Comparison of ENCODE assay signal across 16 cellular contexts in the genomic region with DNA sequence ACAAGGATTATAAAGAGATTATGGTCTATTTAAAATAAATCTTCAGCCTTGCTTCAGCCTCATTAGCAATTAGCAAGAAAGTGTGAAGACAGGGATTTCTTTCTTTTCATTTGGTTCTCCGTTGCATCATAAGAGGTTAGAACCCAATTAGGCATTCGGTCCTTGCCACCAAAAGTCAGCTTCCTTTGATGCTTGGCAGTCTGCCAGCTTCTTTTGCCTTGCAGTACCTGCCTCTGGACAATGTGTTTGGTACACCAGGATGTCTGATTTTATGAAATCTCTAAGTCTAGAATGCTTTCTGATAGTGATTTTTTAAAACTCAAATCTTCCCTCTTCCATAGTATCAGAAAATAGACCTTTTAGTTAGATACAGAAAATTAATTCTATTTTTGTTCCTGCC. TPM values are rescaled to one million over a fixed set of nuclear protein-coding genes. Genes with fewer than 3 reads are reported as not detected.
DNase-seq lines count a peak whose midpoint lies in the region; TF ChIP-seq lines count a peak whose summit lies in the region.
"Had no signal": no experiment of that assay in that cellular context is flagged by ENCODE, and none has a peak within 500 bp of the region (broad histone marks: within the 10 kb centered on the region; RNA-seq: fewer than 3 reads in every experiment).

No MANE protein-coding gene starts in this region.

- no peaks in the 10 kb centered on the region for H3K9me3 ChIP-seq in PC-9 (ENCODE audit: insufficient read depth, low read depth)
- H3K9me3 ChIP-seq: left ventricle myocardium inferior, transverse colon had no signal

- no peaks in the 10 kb centered on the region for H3K9me3 Mint-ChIP-seq in brain
- H3K9me3 Mint-ChIP-seq: activated T-helper 17 cell treated with anti-CD3 and anti-CD28 coated beads, Interleukin-2, amount 50 U/mL, for 72 hours had no signal

- in situ Hi-C loops in G401 (cut with HindIII; ENCODE audit: low sequenced_read_pairs) = no loop called here

- TF ChIP-seq CTCF in brain (conservative IDR thresholded peaks at IDR 0.05) = no peak
- no peak for TF ChIP-seq CTCF in PC-9 (conservative IDR thresholded peaks at IDR 0.05)

- H3K9me2 ChIP-seq in PC-9 (ENCODE audit: insufficient read depth) = no peaks in the 10 kb centered on the region

- H4K20me1 ChIP-seq in PC-9 (ENCODE audit: insufficient read depth) = no peaks in the 10 kb centered on the region; the same call in 1 of the 2 replicates

- no peaks in the 10 kb centered on the region for H3F3A ChIP-seq in PC-9 (ENCODE audit: insufficient read depth, low read depth)

- H3K4me3 Mint-ChIP-seq in brain = peak overlapping the region in 3 of 5 experiments; percentile 41 to 71 (median 65)
- H3K4me3 Mint-ChIP-seq: activated T-helper 17 cell treated with anti-CD3 and anti-CD28 coated beads, Interleukin-2, amount 50 U/mL, for 72 hours had no signal

- POLR2A ChIA-PET in PC-9 (lab: Charles Lee; ENCODE audit: unreplicated experiment) = no interaction called here

- H3K27me3 ChIP-seq in PC-9 (ENCODE audit: insufficient read depth, low read depth) = no peaks in the 10 kb centered on the region
- H3K27me3 ChIP-seq: foreskin keratinocyte, transverse colon had no signal

- intact Hi-C loops in PC-9 (cut with micrococcal nuclease; ENCODE audit: unreplicated experiment) = loop anchor here (10.0 kb wide), 1 partner anchor 488 kb away; no protein-coding TSS in a partner anchor

- peaks cover 3% of the 10 kb centered on the region for H3K36me3 Mint-ChIP-seq in brain

- no peaks in the 10 kb centered on the region for H3K4me1 ChIP-seq in PC-9 (replicated peaks; ENCODE audit: insufficient read depth)
- H3K4me1 ChIP-seq: foreskin keratinocyte had no signal

- peak overlapping the region; percentile 28 to 79 (median 66) for H3K27ac Mint-ChIP-seq in brain
- H3K27ac Mint-ChIP-seq: activated T-helper 17 cell treated with anti-CD3 and anti-CD28 coated beads, Interleukin-2, amount 50 U/mL, for 72 hours had no signal

- H3K36me3 ChIP-seq in PC-9 (ENCODE audit: low read depth) = no peaks in the 10 kb centered on the region
- H3K36me3 ChIP-seq: left ventricle myocardium inferior had no signal

- BruUV-seq in PC-9 (replicated peaks; lab: Mats Ljungman, UMichigan) = no TSS peak

- no peak overlapping the region for H2AFZ ChIP-seq in PC-9

- CTCF ChIA-PET in PC-9 (lab: Charles Lee) = no interaction called here

- no peak overlapping the region for H3K4me2 ChIP-seq in PC-9

- H3K27me3 Mint-ChIP-seq in brain = peaks cover 3% of the 10 kb centered on the region
- H3K27me3 Mint-ChIP-seq: activated T-helper 17 cell treated with anti-CD3 and anti-CD28 coated beads, Interleukin-2, amount 50 U/mL, for 72 hours had no signal

- peaks cover 83% of the 10 kb centered on the region for H3K4me1 Mint-ChIP-seq in brain

- no peaks in the 10 kb centered on the region for H3K79me2 ChIP-seq in PC-9 (ENCODE audit: low read depth)

- no peak overlapping the region for H3K27ac ChIP-seq in PC-9
- H3K27ac ChIP-seq: C4-2B, foreskin keratinocyte, left ventricle myocardium inferior, transverse colon had no signal

- no peak overlapping the region for H3K4me3 ChIP-seq in PC-9
- H3K4me3 ChIP-seq: left ventricle myocardium inferior, transverse colon had no signal

- DNase-seq in DMS53 (lab: John Stamatoyannopoulos, UW) = peak; percentile 53
- no peak for DNase-seq in DMS53 treated with DMSO at 0.1 percent for 48 hours (lab: John Stamatoyannopoulos, UW; ENCODE audit: unreplicated experiment)
- DNase-seq in G401 (ENCODE audit: low spot score) = peak; percentile 77
- DNase-seq in NCI-H69 (lab: John Stamatoyannopoulos, UW) = peak; percentile 83
- no peak for DNase-seq in activated gamma-delta T cell (lab: John Stamatoyannopoulos, UW)
- no peak for DNase-seq in NCI-H2107 treated with DMSO at 0.1 percent for 48 hours (lab: John Stamatoyannopoulos, UW; ENCODE audit: unreplicated experiment)
- no peak for DNase-seq in PC-9
- DNase-seq: amniotic stem cell; NK-92 treated with Interleukin-12 subunit alpha and Interleukin-12 subunit beta, amount 100 ng/mL, for 24 hours; T1000 had no signal

RNA-seq across cellular contexts. Expression of gene SMIM20, which starts 12.5 kb away (rescaled TPM):
- total RNA-seq in G401 (2014; rRNA removed; shearing (Covaris generic)) = 99.6 and 111 TPM in 2 replicates
- 32.5 TPM for polyA plus RNA-seq in brain (ENCODE audit: insufficient read depth, low read depth, low replicate concordance)
- total RNA-seq in PC-9 (2021) = 40.5 and 44.2 TPM in 2 replicates

Comparison
In these comparisons a context has a peak if more than half of its experiments do, and no peak if none do; other contexts are left out.
1. DNase-seq: peak in DMS53 (single experiment), G401 (single experiment) and NCI-H69 (single experiment); none in DMS53 treated with DMSO at 0.1 percent for 48 hours (single experiment), activated gamma-delta T cell (single experiment), NCI-H2107 treated with DMSO at 0.1 percent for 48 hours (single experiment) and PC-9 (0 of 2).